Comparison of ENCODE assay signal across 14 cellular contexts in the genomic region with DNA sequence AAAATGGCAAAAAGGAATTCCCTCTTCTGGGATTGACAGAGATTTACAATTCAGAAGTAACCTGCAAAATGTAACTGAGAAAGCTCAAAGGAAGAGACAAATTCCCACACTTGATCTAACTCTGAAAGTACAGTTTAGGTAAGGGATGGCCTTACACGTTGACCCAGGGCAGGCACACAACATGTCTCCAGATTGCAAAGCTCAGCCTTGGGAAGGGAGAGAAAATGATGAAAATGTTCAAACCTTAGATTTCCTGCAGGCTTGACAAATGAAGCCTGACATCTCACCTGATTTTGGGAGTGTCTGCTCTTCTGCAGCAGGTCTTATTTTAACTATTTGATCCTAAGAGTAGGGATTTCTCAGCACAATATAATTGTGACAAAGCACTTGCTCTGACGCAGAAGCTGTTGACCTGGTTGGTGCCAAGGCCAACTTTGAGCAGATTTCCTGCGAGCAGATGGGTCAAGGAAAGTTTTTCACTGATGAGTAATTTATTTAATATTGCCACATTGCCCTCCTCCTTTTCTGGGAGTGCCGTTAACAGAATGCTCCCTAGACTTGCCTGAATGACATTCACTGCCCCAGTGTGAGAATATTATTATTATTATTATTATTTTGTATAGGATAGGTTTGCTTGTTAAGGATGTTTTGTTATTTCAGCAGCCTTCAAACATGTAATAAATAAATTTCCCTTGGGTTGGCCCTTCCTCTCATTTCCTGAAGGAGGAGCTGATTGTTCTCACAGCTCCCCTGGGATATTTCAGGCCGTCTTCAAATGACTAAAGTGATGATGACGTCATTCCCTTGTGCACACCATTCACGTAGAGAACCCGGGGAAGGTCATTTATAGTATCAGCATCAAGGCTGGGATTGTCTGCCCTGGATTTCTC.
DNase-seq lines count a peak whose midpoint lies in the region; ATAC-seq, FAIRE-seq and TF ChIP-seq lines count a peak whose summit lies in the region.
"Had no signal": no experiment of that assay in that cellular context is flagged by ENCODE, and none has a peak within 500 bp of the region (broad histone marks: within the 10 kb centered on the region; RNA-seq: fewer than 3 reads in every experiment).

No MANE protein-coding gene starts in this region.

- BruUV-seq in A673 (replicated peaks; lab: Mats Ljungman, UMichigan) = no TSS peak

- CTCF ChIA-PET in A673 (lab: Charles Lee) = no interaction called here

- FAIRE-seq in H54 (lab: Jason Lieb, UNC) = peak; percentile 6

- no peaks in the 10 kb centered on the region for H3K36me3 ChIP-seq in A673 (ENCODE audit: insufficient read depth, low read length, poor library complexity, severe bottlenecking)

- intact Hi-C loops in A673 (cut with micrococcal nuclease; ENCODE audit: unreplicated experiment) = no loop called here

- no peak for TF ChIP-seq CTCF in A673 (conservative IDR thresholded peaks at IDR 0.05; ENCODE audit: low read depth, low read length)

- H3K27me3 ChIP-seq in A673 (replicated peaks; ENCODE audit: insufficient read depth, low read depth, low read length, poor library complexity) = peaks cover 20% of the 10 kb centered on the region

- DNase-seq in A673 (ENCODE audit: low spot score) (peak; percentile 45), H54 (ENCODE audit: insufficient read length, low spot score) (peak; percentile 32), glomerular endothelial cell (ENCODE audit: extremely low read depth, low read depth, low spot score) (peak; percentile 84), cortex of kidney (lab: John Stamatoyannopoulos, UW) (no peak), KBM-7 (no peak)
- DNase-seq: hippocampal formation; KG1; naive B cell; NCI-H510A; stimulated activated naive CD8-positive, alpha-beta T cell treated with anti-CD3 and anti-CD28 coated beads, Interleukin-15, amount 100 ng/mL, for 72 hours had no signal

- POLR2A ChIA-PET in A673 (lab: Charles Lee; ENCODE audit: low non-redundant PET) = no interaction called here

- H3K9me3 ChIP-seq in A673 (ENCODE audit: low read depth, low read length, poor library complexity, severe bottlenecking) = no peaks in the 10 kb centered on the region

- H3K27ac ChIP-seq in A673 (ENCODE audit: low read depth, low read length, poor library complexity, severe bottlenecking) = no peak overlapping the region
- H3K27ac ChIP-seq: C4-2B had no signal

- no peak for TF ChIP-seq POLR2A in H54 (IDR thresholded peaks at IDR 0.05; ENCODE audit: low read depth, low read length)

- no peaks in the 10 kb centered on the region for H3K4me1 ChIP-seq in A673 (ENCODE audit: insufficient read depth, low read length, poor library complexity, severe bottlenecking)

- in situ Hi-C loops in KBM-7 (cut with MboI; ENCODE audit: low pct_unique_long_range_greater_than_20kb, low sequenced_read_pairs) = no loop called here

- ATAC-seq in SK-N-SH treated with all-trans-retinoic acid at 6 μM for 48 hours (peak; percentile 61), GM18873 (IDR thresholded peaks at IDR 0.05; ENCODE audit: low FRiP score, unreplicated experiment) (no peak), GM18861 (IDR thresholded peaks at IDR 0.05; ENCODE audit: unreplicated experiment) (no peak)
- ATAC-seq: stimulated activated naive CD8-positive, alpha-beta T cell treated with anti-CD3 and anti-CD28 coated beads, Interleukin-15, amount 100 ng/mL, for 72 hours had no signal

- no peak overlapping the region for H3K4me3 ChIP-seq in A673 (ENCODE audit: low read depth, low read length, poor library complexity, severe bottlenecking)

TF ChIP-seq in SK-N-SH treated with all-trans-retinoic acid at 6 μM for 48 hours, 23 proteins besides CTCF, POLR2A, EP300 and RAD21:
- TF ChIP-seq ZC3H10 (CRISPR knock-in tag; IDR thresholded peaks at IDR 0.05) = no peak
- TF ChIP-seq ARNTL (CRISPR knock-in tag; IDR thresholded peaks at IDR 0.05; ENCODE audit: borderline replicate concordance, low read depth) = no peak
- TF ChIP-seq ZNF8 (CRISPR knock-in tag; IDR thresholded peaks at IDR 0.05) = no peak
- TF ChIP-seq, protein P1, sequence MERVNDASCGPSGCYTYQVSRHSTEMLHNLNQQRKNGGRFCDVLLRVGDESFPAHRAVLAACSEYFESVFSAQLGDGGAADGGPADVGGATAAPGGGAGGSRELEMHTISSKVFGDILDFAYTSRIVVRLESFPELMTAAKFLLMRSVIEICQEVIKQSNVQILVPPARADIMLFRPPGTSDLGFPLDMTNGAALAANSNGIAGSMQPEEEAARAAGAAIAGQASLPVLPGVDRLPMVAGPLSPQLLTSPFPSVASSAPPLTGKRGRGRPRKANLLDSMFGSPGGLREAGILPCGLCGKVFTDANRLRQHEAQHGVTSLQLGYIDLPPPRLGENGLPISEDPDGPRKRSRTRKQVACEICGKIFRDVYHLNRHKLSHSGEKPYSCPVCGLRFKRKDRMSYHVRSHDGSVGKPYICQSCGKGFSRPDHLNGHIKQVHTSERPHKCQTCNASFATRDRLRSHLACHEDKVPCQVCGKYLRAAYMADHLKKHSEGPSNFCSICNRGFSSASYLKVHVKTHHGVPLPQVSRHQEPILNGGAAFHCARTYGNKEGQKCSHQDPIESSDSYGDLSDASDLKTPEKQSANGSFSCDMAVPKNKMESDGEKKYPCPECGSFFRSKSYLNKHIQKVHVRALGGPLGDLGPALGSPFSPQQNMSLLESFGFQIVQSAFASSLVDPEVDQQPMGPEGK (CRISPR knock-in tag; IDR thresholded peaks at IDR 0.05; ENCODE audit: borderline replicate concordance) = no peak
- no peak for TF ChIP-seq CSDC2 (CRISPR knock-in tag; IDR thresholded peaks at IDR 0.05)
- no peak for TF ChIP-seq PPARA (CRISPR knock-in tag; IDR thresholded peaks at IDR 0.05; ENCODE audit: borderline replicate concordance)
- no peak for TF ChIP-seq ZFP30 (CRISPR knock-in tag; IDR thresholded peaks at IDR 0.05)
- TF ChIP-seq, protein P2, sequence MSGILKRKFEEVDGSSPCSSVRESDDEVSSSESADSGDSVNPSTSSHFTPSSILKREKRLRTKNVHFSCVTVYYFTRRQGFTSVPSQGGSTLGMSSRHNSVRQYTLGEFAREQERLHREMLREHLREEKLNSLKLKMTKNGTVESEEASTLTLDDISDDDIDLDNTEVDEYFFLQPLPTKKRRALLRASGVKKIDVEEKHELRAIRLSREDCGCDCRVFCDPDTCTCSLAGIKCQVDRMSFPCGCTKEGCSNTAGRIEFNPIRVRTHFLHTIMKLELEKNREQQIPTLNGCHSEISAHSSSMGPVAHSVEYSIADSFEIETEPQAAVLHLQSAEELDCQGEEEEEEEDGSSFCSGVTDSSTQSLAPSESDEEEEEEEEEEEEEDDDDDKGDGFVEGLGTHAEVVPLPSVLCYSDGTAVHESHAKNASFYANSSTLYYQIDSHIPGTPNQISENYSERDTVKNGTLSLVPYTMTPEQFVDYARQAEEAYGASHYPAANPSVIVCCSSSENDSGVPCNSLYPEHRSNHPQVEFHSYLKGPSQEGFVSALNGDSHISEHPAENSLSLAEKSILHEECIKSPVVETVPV (CRISPR knock-in tag; IDR thresholded peaks at IDR 0.05) = no peak
- TF ChIP-seq OSR1 (CRISPR knock-in tag; IDR thresholded peaks at IDR 0.05) = no peak
- no peak for TF ChIP-seq ZFP3 (CRISPR knock-in tag; IDR thresholded peaks at IDR 0.05)

Comparison
In these comparisons a context has a peak if more than half of its experiments do, and no peak if none do; other contexts are left out.
1. DNase-seq: peak in A673 (single experiment), H54 (single experiment) and glomerular endothelial cell (single experiment); none in cortex of kidney (single experiment) and KBM-7 (single experiment).